In genomic region chr6:11432091-11432490, GRCh38 we compare ENCODE assay signal across 18 cellular contexts.
A peak's percentile ranks its signal among the peaks of the same experiment; 100 is the strongest.
DNase-seq lines count a peak whose midpoint lies in the region; ATAC-seq and TF ChIP-seq lines count a peak whose summit lies in the region.
"Had no signal": no experiment of that assay in that cellular context is flagged by ENCODE, and none has a peak within 500 bp of the region (broad histone marks: within the 10 kb centered on the region; RNA-seq: fewer than 3 reads in every experiment).

No MANE protein-coding gene starts in this region.

- no peak overlapping the region for H3K4me3 ChIP-seq in BLaER1 treated with 17β-estradiol and CSF1 and Interleukin-3, amounts not matched to agents 10 nM and 100 nM
- H3K4me3 ChIP-seq in PC-3 (ENCODE audit: low read length), result no peak overlapping the region
- H3K4me3 ChIP-seq in fibroblast of mammary gland (ENCODE audit: control insufficient read depth, low read depth, low read length), result no peak overlapping the region
- no peak overlapping the region for H3K4me3 ChIP-seq in suprapubic skin
- no peak overlapping the region for H3K4me3 ChIP-seq in mucosa of descending colon
- H3K4me3 ChIP-seq: body of pancreas had no signal

- peaks cover 27% of the 10 kb centered on the region for H3K4me1 Mint-ChIP-seq in WTC11

- peak overlapping the region in 3 of 11 experiments; percentile 54 to 71 (median 70); a peak in 5 of 22 replicates for H3K9ac ChIP-seq in BLaER1 treated with 17β-estradiol and CSF1 and Interleukin-3, amounts not matched to agents 10 nM and 100 nM
- H3K9ac ChIP-seq in PC-3 (ENCODE audit: low read length), result peak overlapping the region; percentile 39
- H3K9ac ChIP-seq: parathyroid adenoma had no signal

- 85% methylated on average over 6 of the region's 6 CpGs for WGBS in suprapubic skin

- no peak for DNase-seq in PC-3
- DNase-seq in fibroblast of mammary gland (ENCODE audit: low read depth), result peak; percentile 43
- DNase-seq in suprapubic skin (ENCODE audit: low spot score in 2 of 2), result no peak
- DNase-seq in WTC11 (ENCODE audit: low spot score), result no peak
- no peak for DNase-seq in NCI-H187 treated with DMSO at 0.1 percent for 48 hours (lab: John Stamatoyannopoulos, UW)
- DNase-seq in mucosa of descending colon, result no peak
- DNase-seq: activated CD4-positive, CD25-positive, alpha-beta regulatory T cell treated with anti-CD3 and anti-CD28 coated beads, Interleukin-2, amount 50 U/mL, for 72 hours; activated gamma-delta T cell treated with Interleukin-2 at 50 U/mL for 16 hours; body of pancreas; left cardiac atrium; NCI-H1436 treated with DMSO at 0.1 percent for 48 hours had no signal

- no peak for TF ChIP-seq EP300 in suprapubic skin (IDR thresholded peaks at IDR 0.05)

- POLR2A ChIA-PET in PC-3 (lab: Charles Lee; ENCODE audit: unreplicated experiment) (interaction anchor here (1.0 kb wide), 1 partner anchor 116 kb away, joined by 4 read pairs; no protein-coding TSS in a partner anchor), WTC11 (lab: Charles Lee) (no interaction called here)

- peaks cover 65 to 91% (median 75%) of the 10 kb centered on the region in 10 experiments for H3K4me1 ChIP-seq in BLaER1 treated with 17β-estradiol and CSF1 and Interleukin-3, amounts not matched to agents 10 nM and 100 nM
- H3K4me1 ChIP-seq in PC-3 (ENCODE audit: insufficient read depth, low read length) (peaks cover 70% of the 10 kb centered on the region), suprapubic skin (peaks cover 29% of the 10 kb centered on the region), mucosa of descending colon (ENCODE audit: low read depth) (peaks cover 32% of the 10 kb centered on the region)

- peaks cover 7 to 18% (median 14%) of the 10 kb centered on the region in 11 experiments; a peak in 14 of 22 replicates for H3K9me3 ChIP-seq in BLaER1 treated with 17β-estradiol and CSF1 and Interleukin-3, amounts not matched to agents 10 nM and 100 nM (replicated peaks in 1 of 11)
- no peaks in the 10 kb centered on the region for H3K9me3 ChIP-seq in PC-3 (ENCODE audit: low read length)
- H3K9me3 ChIP-seq in suprapubic skin, result no peaks in the 10 kb centered on the region
- no peaks in the 10 kb centered on the region for H3K9me3 ChIP-seq in mucosa of descending colon
- H3K9me3 ChIP-seq: body of pancreas had no signal

- ATAC-seq in PC-3 (no peak), GM21390 (IDR thresholded peaks at IDR 0.05; ENCODE audit: unreplicated experiment) (no peak), WTC11 (no peak), mucosa of descending colon (no peak)
- ATAC-seq: body of pancreas, esophagus mucosa, Right ventricle myocardium inferior had no signal

- peaks cover 20% of the 10 kb centered on the region for H3F3A ChIP-seq in PC-3 (ENCODE audit: low read length, unreplicated experiment)

- no peak for TF ChIP-seq POLR2A in suprapubic skin (IDR thresholded peaks at IDR 0.05)

- H3K4me3 Mint-ChIP-seq in WTC11, result no peak overlapping the region
- H3K4me3 Mint-ChIP-seq: stimulated activated memory B cell treated with anti-CD40 and anti-IgM and Interleukin-4, amounts not matched to agents 10 μg/mL and 1 μg/mL and 100 μg/mL, for 72 hours; T-helper 2 cell treated with Interferon-gamma antibody and Interleukin-4, amounts not matched to agents 5 μg/mL and 100 μg/mL, for 36 hours had no signal

- H4K20me1 ChIP-seq in BLaER1 treated with 17β-estradiol and CSF1 and Interleukin-3, amounts not matched to agents 10 nM and 100 nM, result no peaks in the 10 kb centered on the region
- no peaks in the 10 kb centered on the region for H4K20me1 ChIP-seq in PC-3 (ENCODE audit: low read length)

- intact Hi-C loops in PC-3 (cut with micrococcal nuclease) (loop anchor here (5.0 to 10.0 kb wide), 2 partner anchors 90 to 287 kb away; no protein-coding TSS in a partner anchor), mucosa of descending colon (cut with DNase I, micrococcal nuclease) (no loop called here)

- H3K27me3 Mint-ChIP-seq in WTC11 (ENCODE audit: low read depth), result no peaks in the 10 kb centered on the region; the same call in 1 of the 2 replicates
- H3K27me3 Mint-ChIP-seq: stimulated activated memory B cell treated with anti-CD40 and anti-IgM and Interleukin-4, amounts not matched to agents 10 μg/mL and 1 μg/mL and 100 μg/mL, for 72 hours had no signal

- no peaks in the 10 kb centered on the region for H3K36me3 ChIP-seq in BLaER1 treated with 17β-estradiol and CSF1 and Interleukin-3, amounts not matched to agents 10 nM and 100 nM
- H3K36me3 ChIP-seq in PC-3 (ENCODE audit: low read depth, low read length), result no peaks in the 10 kb centered on the region
- H3K36me3 ChIP-seq in suprapubic skin, result no peaks in the 10 kb centered on the region
- no peaks in the 10 kb centered on the region for H3K36me3 ChIP-seq in mucosa of descending colon (ENCODE audit: low read depth)

- peaks cover 7% of the 10 kb centered on the region for H3K9me3 Mint-ChIP-seq in WTC11
- H3K9me3 Mint-ChIP-seq: stimulated activated memory B cell treated with anti-CD40 and anti-IgM and Interleukin-4, amounts not matched to agents 10 μg/mL and 1 μg/mL and 100 μg/mL, for 72 hours; T-helper 2 cell treated with Interferon-gamma antibody and Interleukin-4, amounts not matched to agents 5 μg/mL and 100 μg/mL, for 36 hours had no signal

- no peaks in the 10 kb centered on the region for H3K27me3 ChIP-seq in BLaER1 treated with 17β-estradiol and CSF1 and Interleukin-3, amounts not matched to agents 10 nM and 100 nM
- H3K27me3 ChIP-seq in PC-3 (ENCODE audit: low read length) (no peaks in the 10 kb centered on the region), suprapubic skin (no peaks in the 10 kb centered on the region)
- H3K27me3 ChIP-seq: body of pancreas had no signal

- H3K79me2 ChIP-seq in PC-3 (ENCODE audit: low read length), result no peaks in the 10 kb centered on the region
- H3K79me2 ChIP-seq: parathyroid adenoma had no signal

- no peak overlapping the region for H2AFZ ChIP-seq in PC-3 (ENCODE audit: low read length)
- H2AFZ ChIP-seq: parathyroid adenoma had no signal

- no peaks in the 10 kb centered on the region for H3K36me3 Mint-ChIP-seq in WTC11
- H3K36me3 Mint-ChIP-seq: stimulated activated memory B cell treated with anti-CD40 and anti-IgM and Interleukin-4, amounts not matched to agents 10 μg/mL and 1 μg/mL and 100 μg/mL, for 72 hours had no signal

- TSS peak; percentile 49 for BruUV-seq in PC-3 (replicated peaks; lab: Mats Ljungman, UMichigan)

- no peak overlapping the region for H3K27ac Mint-ChIP-seq in WTC11
- H3K27ac Mint-ChIP-seq: stimulated activated memory B cell treated with anti-CD40 and anti-IgM and Interleukin-4, amounts not matched to agents 10 μg/mL and 1 μg/mL and 100 μg/mL, for 72 hours; T-helper 2 cell treated with Interferon-gamma antibody and Interleukin-4, amounts not matched to agents 5 μg/mL and 100 μg/mL, for 36 hours had no signal

- TF ChIP-seq CTCF in PC-3 (conservative IDR thresholded peaks at IDR 0.05; ENCODE audit: low read depth, low read length) (no peak), fibroblast of mammary gland (conservative IDR thresholded peaks at IDR 0.05; ENCODE audit: control insufficient read depth, insufficient read depth, low read depth, low read length) (no peak), suprapubic skin (IDR thresholded peaks at IDR 0.05) (no peak), WTC11 (IDR thresholded peaks at IDR 0.05) (no peak), mucosa of descending colon (IDR thresholded peaks at IDR 0.05) (no peak)

- CTCF ChIA-PET in PC-3 (lab: Charles Lee) (no interaction called here), WTC11 (lab: Charles Lee) (no interaction called here)

- peak overlapping the region in 9 of 11 experiments; percentile 0 to 84 (median 70); a peak in 11 of 22 replicates for H3K27ac ChIP-seq in BLaER1 treated with 17β-estradiol and CSF1 and Interleukin-3, amounts not matched to agents 10 nM and 100 nM
- peak overlapping the region; percentile 98 for H3K27ac ChIP-seq in PC-3 (ENCODE audit: low read length)
- H3K27ac ChIP-seq in suprapubic skin, result peak overlapping the region; percentile 75
- H3K27ac ChIP-seq: parathyroid adenoma had no signal

- no peaks in the 10 kb centered on the region for H3K9me2 ChIP-seq in PC-3 (replicated peaks; ENCODE audit: low read length)

- H3K4me2 ChIP-seq in BLaER1 treated with 17β-estradiol and CSF1 and Interleukin-3, amounts not matched to agents 10 nM and 100 nM, result peak overlapping the region in 10 of 11 experiments; percentile 65 to 93 (median 82); a peak in 20 of 22 replicates
- peak overlapping the region; percentile 90 for H3K4me2 ChIP-seq in PC-3 (ENCODE audit: low read length)

TF ChIP-seq in WTC11, 78 proteins besides CTCF, POLR2A, EP300 and RAD21 (continues in another document):
- TF ChIP-seq ZNF416 (CRISPR knock-in tag; IDR thresholded peaks at IDR 0.05) (no peak), TEAD1 (CRISPR knock-in tag; IDR thresholded peaks at IDR 0.05) (no peak), TCF7 (CRISPR knock-in tag; IDR thresholded peaks at IDR 0.05; ENCODE audit: low read depth) (no peak), EMX1 (CRISPR knock-in tag; IDR thresholded peaks at IDR 0.05) (no peak), NR2C2 (CRISPR knock-in tag; IDR thresholded peaks at IDR 0.05) (no peak), PRDM15 (CRISPR knock-in tag; IDR thresholded peaks at IDR 0.05) (no peak)
